In genomic region chr1:59688976-59689375, GRCh38 we compare ENCODE assay signal across 26 cellular contexts.
DNase-seq lines count a peak whose midpoint lies in the region; TF ChIP-seq lines count a peak whose summit lies in the region.
"Had no signal": no experiment of that assay in that cellular context is flagged by ENCODE, and none has a peak within 500 bp of the region (broad histone marks: within the 10 kb centered on the region; RNA-seq: fewer than 3 reads in every experiment).

No MANE protein-coding gene starts in this region.

- no peak overlapping the region for H2BK120ac ChIP-seq in neuronal stem cell (ENCODE audit: low read depth, low read length)

- H3K9me3 ChIP-seq in neuronal stem cell (replicated peaks in 1 of 2; ENCODE audit: control insufficient read depth in 2 of 2, insufficient read depth in 1 of 2, low read depth in 1 of 2, low read length in 2 of 2), result no peaks in the 10 kb centered on the region
- no peaks in the 10 kb centered on the region for H3K9me3 ChIP-seq in transverse colon
- H3K9me3 ChIP-seq: SJCRH30, tibial artery had no signal

- TF ChIP-seq POLR2A in transverse colon (IDR thresholded peaks at IDR 0.05), result no peak

- no peak for TF ChIP-seq EP300 in transverse colon (IDR thresholded peaks at IDR 0.05; ENCODE audit: low read depth)

- H4K91ac ChIP-seq in neuronal stem cell (ENCODE audit: low read depth, low read length, poor library complexity), result no peak overlapping the region

- H3K14ac ChIP-seq in neuronal stem cell (ENCODE audit: low read length), result no peak overlapping the region

- H3K27me3 Mint-ChIP-seq in CD14-positive monocyte (ENCODE audit: low read depth in 3 of 3) (no peaks in the 10 kb centered on the region), progenitor cell of endocrine pancreas (no peaks in the 10 kb centered on the region)
- H3K27me3 Mint-ChIP-seq: activated naive CD8-positive, alpha-beta T cell treated with anti-CD3 and anti-CD28 coated beads, Interleukin-2, amount 10 ng/mL, durations not matched to agents 7 days and 5 days; activated T-helper 17 cell treated with anti-CD3 and anti-CD28 coated beads, Interleukin-2, amount 50 U/mL, for 72 hours; stimulated activated naive B cell treated with anti-CD40 and anti-IgM and Interleukin-4, amounts not matched to agents 10 μg/mL and 1 μg/mL and 100 μg/mL, for 72 hours had no signal

- TF ChIP-seq CTCF in CD14-positive monocyte (IDR thresholded peaks at IDR 0.05), result no peak
- TF ChIP-seq CTCF in choroid plexus epithelial cell (conservative IDR thresholded peaks at IDR 0.05; ENCODE audit: low read depth, low read length), result no peak
- no peak for TF ChIP-seq CTCF in progenitor cell of endocrine pancreas (IDR thresholded peaks at IDR 0.05; ENCODE audit: unreplicated experiment)
- no peak for TF ChIP-seq CTCF in transverse colon (IDR thresholded peaks at IDR 0.05)

- H3K36me3 ChIP-seq in neuronal stem cell (replicated peaks in 1 of 2; ENCODE audit: control insufficient read depth in 2 of 2, insufficient read depth in 2 of 2, low read length in 2 of 2) (no peaks in the 10 kb centered on the region), transverse colon (no peaks in the 10 kb centered on the region)
- H3K36me3 ChIP-seq: SJCRH30, tibial artery had no signal

- no peaks in the 10 kb centered on the region for H3K79me1 ChIP-seq in neuronal stem cell (ENCODE audit: low read depth, low read length)

- no peak overlapping the region for H2BK12ac ChIP-seq in neuronal stem cell (ENCODE audit: low read length)

- DNase-seq in CD14-positive monocyte (ENCODE audit: low spot score), result no peak
- DNase-seq in MV-4-11 (lab: John Stamatoyannopoulos, UW), result peak; percentile 71
- peak; percentile 26 for DNase-seq in choroid plexus epithelial cell (ENCODE audit: low read depth)
- DNase-seq in progenitor cell of endocrine pancreas (ENCODE audit: low spot score, unreplicated experiment), result no peak
- DNase-seq in superior temporal gyrus (ENCODE audit: extremely low spot score), result no peak
- DNase-seq in neuronal stem cell (ENCODE audit: low spot score), result no peak
- DNase-seq in NCI-H1092 treated with DMSO at 0.1 percent for 48 hours (lab: John Stamatoyannopoulos, UW), result no peak
- DNase-seq in transverse colon, result no peak
- DNase-seq: activated CD8-positive, alpha-beta memory T cell treated with anti-CD3 and anti-CD28 coated beads, Interleukin-2, amount 50 U/mL, for 4 hours; activated naive CD8-positive, alpha-beta T cell treated with anti-CD3 and anti-CD28 coated beads, Interleukin-2, amount 10 ng/mL, durations not matched to agents 7 days and 5 days; effector CD4-positive, alpha-beta T cell; EL; foreskin keratinocyte; GOT3; hippocampal formation; left ventricle myocardium superior; NCI-H146; NCI-H748 treated with DMSO at 0.1 percent for 48 hours; SJCRH30; small intestine; stimulated activated CD4-positive, alpha-beta T cell treated with anti-CD3 and anti-CD28 coated beads, Interleukin-2, amount 100 ng/mL, for 48 hours; stimulated activated naive B cell treated with anti-CD40 and anti-IgM and Interleukin-4, amounts not matched to agents 10 μg/mL and 1 μg/mL and 100 μg/mL, for 72 hours; T-helper 2 cell; tibial artery had no signal

- H3K4me1 Mint-ChIP-seq in CD14-positive monocyte, result peaks cover 31% of the 10 kb centered on the region
- peaks cover 27% of the 10 kb centered on the region for H3K4me1 Mint-ChIP-seq in progenitor cell of endocrine pancreas (ENCODE audit: low read depth)
- H3K4me1 Mint-ChIP-seq: activated naive CD8-positive, alpha-beta T cell treated with anti-CD3 and anti-CD28 coated beads, Interleukin-2, amount 10 ng/mL, durations not matched to agents 7 days and 5 days; activated T-helper 17 cell treated with anti-CD3 and anti-CD28 coated beads, Interleukin-2, amount 50 U/mL, for 72 hours had no signal

- H2BK15ac ChIP-seq in neuronal stem cell (ENCODE audit: low read length), result no peak overlapping the region

- H3K27ac ChIP-seq in neuronal stem cell (replicated peaks; ENCODE audit: low read length), result no peak overlapping the region
- no peak overlapping the region for H3K27ac ChIP-seq in transverse colon
- H3K27ac ChIP-seq: foreskin keratinocyte, SJCRH30, tibial artery, VCaP had no signal

- no peak overlapping the region for H2BK5ac ChIP-seq in neuronal stem cell (ENCODE audit: low read length)

- H3K27me3 ChIP-seq in neuronal stem cell (ENCODE audit: control insufficient read depth in 3 of 3, insufficient read depth in 3 of 3, low read depth in 1 of 3, low read length in 3 of 3), result no peaks in the 10 kb centered on the region
- no peaks in the 10 kb centered on the region for H3K27me3 ChIP-seq in transverse colon
- H3K27me3 ChIP-seq: foreskin keratinocyte, SJCRH30, tibial artery had no signal

- H3K4me3 ChIP-seq in choroid plexus epithelial cell (ENCODE audit: low read depth, low read length) (no peak overlapping the region), neuronal stem cell (ENCODE audit: low read length in 2 of 2) (no peak overlapping the region), transverse colon (no peak overlapping the region)
- H3K4me3 ChIP-seq: SJCRH30, tibial artery had no signal

- in situ Hi-C loops in transverse colon (cut with MboI; ENCODE audit: low pct_ligation_motif_present in 1 of 4, low pct_unique_long_range_greater_than_20kb in 1 of 4, low sequenced_read_pairs in 3 of 4), result no loop called here

- peak overlapping the region in 1 of 2 donors; percentile 30 for H3K4me3 Mint-ChIP-seq in CD14-positive monocyte
- no peak overlapping the region for H3K4me3 Mint-ChIP-seq in progenitor cell of endocrine pancreas (ENCODE audit: low read depth)
- H3K4me3 Mint-ChIP-seq: activated naive CD8-positive, alpha-beta T cell treated with anti-CD3 and anti-CD28 coated beads, Interleukin-2, amount 10 ng/mL, durations not matched to agents 7 days and 5 days; activated T-helper 17 cell treated with anti-CD3 and anti-CD28 coated beads, Interleukin-2, amount 50 U/mL, for 72 hours; stimulated activated naive B cell treated with anti-CD40 and anti-IgM and Interleukin-4, amounts not matched to agents 10 μg/mL and 1 μg/mL and 100 μg/mL, for 72 hours had no signal

- no peak overlapping the region for H3K4me2 ChIP-seq in neuronal stem cell (ENCODE audit: insufficient read depth, low read length, poor library complexity, severe bottlenecking)

- H3K9ac ChIP-seq in neuronal stem cell (ENCODE audit: low read depth, low read length, poor library complexity), result no peak overlapping the region

- intact Hi-C loops in CD14-positive monocyte (cut with micrococcal nuclease) (no loop called here), transverse colon (cut with DNase I; ENCODE audit: low total_unique reads) (no loop called here)

- no peak overlapping the region for H4K8ac ChIP-seq in neuronal stem cell (ENCODE audit: low read depth, low read length)

- no peak overlapping the region for H3K18ac ChIP-seq in neuronal stem cell (ENCODE audit: low read length)

- no peak overlapping the region for H3K23ac ChIP-seq in neuronal stem cell (ENCODE audit: low read depth, low read length, poor library complexity)

- peaks cover 0 to 2% of the 10 kb centered on the region in 2 donors for H3K36me3 Mint-ChIP-seq in CD14-positive monocyte
- no peaks in the 10 kb centered on the region for H3K36me3 Mint-ChIP-seq in progenitor cell of endocrine pancreas (ENCODE audit: insufficient read depth)
- H3K36me3 Mint-ChIP-seq: activated naive CD8-positive, alpha-beta T cell treated with anti-CD3 and anti-CD28 coated beads, Interleukin-2, amount 10 ng/mL, durations not matched to agents 7 days and 5 days had no signal

- H3K9me3 Mint-ChIP-seq in CD14-positive monocyte, result peaks cover 0 to 3% (median 2%) of the 10 kb centered on the region in 7 donors
- no peaks in the 10 kb centered on the region for H3K9me3 Mint-ChIP-seq in progenitor cell of endocrine pancreas (ENCODE audit: low read depth)
- H3K9me3 Mint-ChIP-seq: activated naive CD8-positive, alpha-beta T cell treated with anti-CD3 and anti-CD28 coated beads, Interleukin-2, amount 10 ng/mL, durations not matched to agents 7 days and 5 days; activated T-helper 17 cell treated with anti-CD3 and anti-CD28 coated beads, Interleukin-2, amount 50 U/mL, for 72 hours had no signal

- no peak overlapping the region for H2AFZ ChIP-seq in neuronal stem cell (ENCODE audit: low read length)

- H3K4me1 ChIP-seq in neuronal stem cell (ENCODE audit: control insufficient read depth in 2 of 2, insufficient read depth in 1 of 2, low read depth in 1 of 2, low read length in 2 of 2), result peaks cover 3 to 11% of the 10 kb centered on the region in 2 donors
- peaks cover 0 to 10% (median 0%) of the 10 kb centered on the region in 4 donors for H3K4me1 ChIP-seq in transverse colon
- H3K4me1 ChIP-seq: foreskin keratinocyte, tibial artery had no signal

- H2AK5ac ChIP-seq in neuronal stem cell (ENCODE audit: low read depth, low read length), result no peak overlapping the region

- no CpG with 5 or more reads among the region's 5 CpGs for WGBS in neuronal stem cell (ENCODE audit: extremely low coverage in 2 of 2, insufficient read length in 2 of 2, insufficient replicate concordance in 1 of 2), 2 donors
- 92 to 94% methylated on average over 2 to 5 of the region's 5 CpGs for WGBS in transverse colon (ENCODE audit: low coverage in 1 of 2), 2 donors

- no peak overlapping the region for H3K4ac ChIP-seq in neuronal stem cell (ENCODE audit: low read length)

- H3K27ac Mint-ChIP-seq in CD14-positive monocyte (peak overlapping the region in 6 of 7 donors; percentile 4 to 87 (median 35)), progenitor cell of endocrine pancreas (peak overlapping the region; percentile 49)
- H3K27ac Mint-ChIP-seq: activated naive CD8-positive, alpha-beta T cell treated with anti-CD3 and anti-CD28 coated beads, Interleukin-2, amount 10 ng/mL, durations not matched to agents 7 days and 5 days; activated T-helper 17 cell treated with anti-CD3 and anti-CD28 coated beads, Interleukin-2, amount 50 U/mL, for 72 hours; stimulated activated naive B cell treated with anti-CD40 and anti-IgM and Interleukin-4, amounts not matched to agents 10 μg/mL and 1 μg/mL and 100 μg/mL, for 72 hours had no signal

Comparison
In these comparisons a context has a peak if more than half of its experiments do, and no peak if none do; other contexts are left out.
1. DNase-seq: peak in MV-4-11 (single experiment) and choroid plexus epithelial cell (single experiment); none in CD14-positive monocyte (single experiment), progenitor cell of endocrine pancreas (single experiment), superior temporal gyrus (single experiment), neuronal stem cell (single experiment), NCI-H1092 treated with DMSO at 0.1 percent for 48 hours (single experiment) and transverse colon (single experiment).